ENCODE assay signal across 9 cellular contexts in genomic region chr12:94616217-94616729, GRCh38. TPM values are rescaled to one million over a fixed set of nuclear protein-coding genes. Genes with fewer than 3 reads are reported as not detected.
A peak's percentile ranks its signal among the peaks of the same experiment; 100 is the strongest.
DNase-seq lines count a peak whose midpoint lies in the region; ATAC-seq, FAIRE-seq and TF ChIP-seq lines count a peak whose summit lies in the region.
"Had no signal": no experiment of that assay in that cellular context is flagged by ENCODE, and none has a peak within 500 bp of the region (broad histone marks: within the 10 kb centered on the region; RNA-seq: fewer than 3 reads in every experiment).

No MANE protein-coding gene starts in this region.

- H3K27me3 ChIP-seq in dorsolateral prefrontal cortex (no peaks in the 10 kb centered on the region), small intestine (ENCODE audit: control insufficient read depth in 2 of 2, insufficient read depth in 2 of 2, low read length in 2 of 2) (no peaks in the 10 kb centered on the region)

- peaks cover 8% of the 10 kb centered on the region for H3K4me1 Mint-ChIP-seq in activated CD4-positive, alpha-beta T cell treated with anti-CD3 and anti-CD28 coated beads, Interleukin-2, amount 10 ng/mL, durations not matched to agents 7 days and 5 days

- H3K27ac Mint-ChIP-seq in activated CD4-positive, alpha-beta T cell treated with anti-CD3 and anti-CD28 coated beads, Interleukin-2, amount 10 ng/mL, durations not matched to agents 7 days and 5 days, result no peak overlapping the region

- peaks cover 11 to 13% of the 10 kb centered on the region in 2 donors for H3K4me1 ChIP-seq in small intestine (ENCODE audit: control insufficient read depth in 2 of 2, insufficient read depth in 1 of 2, low read depth in 1 of 2, low read length in 1 of 2)

- intact Hi-C loops in dorsolateral prefrontal cortex (cut with DNase I) (loop anchor here (5.0 kb wide), 3 partner anchors 36 to 64 kb away; partner anchors contain the start of gene TMCC3 (in 1 of the 2)), left colon (cut with DNase I, micrococcal nuclease) (no loop called here)

- H3K36me3 ChIP-seq in small intestine (ENCODE audit: control insufficient read depth in 2 of 2, insufficient read depth in 2 of 2, low read length in 2 of 2), result no peaks in the 10 kb centered on the region
- H3K36me3 ChIP-seq: HAP-1 had no signal

- CTCF ChIA-PET in activated CD4-positive, alpha-beta T cell treated with anti-CD3 and anti-CD28 coated beads, Interleukin-2, amount 10 ng/mL, durations not matched to agents 7 days and 5 days (lab: Charles Lee), result no interaction called here

- H3K36me3 Mint-ChIP-seq in activated CD4-positive, alpha-beta T cell treated with anti-CD3 and anti-CD28 coated beads, Interleukin-2, amount 10 ng/mL, durations not matched to agents 7 days and 5 days (ENCODE audit: low read depth), result no peaks in the 10 kb centered on the region

- POLR2A ChIA-PET in activated CD4-positive, alpha-beta T cell treated with anti-CD3 and anti-CD28 coated beads, Interleukin-2, amount 10 ng/mL, durations not matched to agents 7 days and 5 days (lab: Charles Lee), result no interaction called here

- whole genome bisulfite sequencing in small intestine, 3 donors, result 18 to 57% (median 42%) methylated on average over 11 of the region's 11 CpGs

- H3K27me3 Mint-ChIP-seq in activated CD4-positive, alpha-beta T cell treated with anti-CD3 and anti-CD28 coated beads, Interleukin-2, amount 10 ng/mL, durations not matched to agents 7 days and 5 days, result peaks cover 4% of the 10 kb centered on the region

- no peaks in the 10 kb centered on the region for H3K9me3 ChIP-seq in small intestine (ENCODE audit: control insufficient read depth, low read depth)
- H3K9me3 ChIP-seq: HAP-1 had no signal

- peak overlapping the region; percentile 5 to 68 (median 49) for H3K4me3 ChIP-seq in dorsolateral prefrontal cortex
- peak overlapping the region in 1 of 2 donors; percentile 44 for H3K4me3 ChIP-seq in small intestine (ENCODE audit: low read depth in 1 of 2, low read length in 2 of 2)
- H3K4me3 ChIP-seq: HAP-1 had no signal

- DNase-seq in M059J (ENCODE audit: low read depth), result peak; percentile 24
- DNase-seq in dorsolateral prefrontal cortex, result peak; percentile 6 to 85 (median 80)
- DNase-seq in left colon, result peak; percentile 55 to 82
- DNase-seq in small intestine, result no peak
- no peak for DNase-seq in NCI-H146 treated with DMSO at 0.1 percent for 48 hours (lab: John Stamatoyannopoulos, UW; ENCODE audit: unreplicated experiment)
- no peak for DNase-seq in activated CD4-positive, alpha-beta T cell treated with anti-CD3 and anti-CD28 coated beads, Interleukin-2, amount 10 ng/mL, durations not matched to agents 7 days and 5 days
- no peak for DNase-seq in GOT3 (lab: John Stamatoyannopoulos, UW)

- H3K27ac ChIP-seq in dorsolateral prefrontal cortex (peak overlapping the region; percentile 30 to 98 (median 93)), small intestine (ENCODE audit: low read depth in 1 of 2, low read length in 1 of 2) (peak overlapping the region; percentile 69 to 94)

- ATAC-seq in left colon (peak; percentile 81), HG03135 (IDR thresholded peaks at IDR 0.05; ENCODE audit: unreplicated experiment) (no peak)

- FAIRE-seq in small intestine (lab: Jason Lieb, UNC), result no peak

- no peaks in the 10 kb centered on the region for H3K9me3 Mint-ChIP-seq in activated CD4-positive, alpha-beta T cell treated with anti-CD3 and anti-CD28 coated beads, Interleukin-2, amount 10 ng/mL, durations not matched to agents 7 days and 5 days

- peak in 31 of 56 donors; percentile 4 to 56 (median 26) for TF ChIP-seq CTCF in dorsolateral prefrontal cortex (IDR thresholded peaks at IDR 0.05 in 54 of 56, conservative IDR thresholded peaks at IDR 0.05 in 2 of 56; ENCODE audit: low read depth in 1 of 56, partially characterized antibody in 56 of 56)

- no peak overlapping the region for H3K4me3 Mint-ChIP-seq in activated CD4-positive, alpha-beta T cell treated with anti-CD3 and anti-CD28 coated beads, Interleukin-2, amount 10 ng/mL, durations not matched to agents 7 days and 5 days

RNA-seq across cellular contexts. Expression of gene TMCC3, which starts 34.1 kb away (rescaled TPM):
- 0.12 and 0.54 TPM in 2 replicates for total RNA-seq in M059J (2014; rRNA removed; shearing (Covaris generic))
- total RNA-seq in dorsolateral prefrontal cortex (100 to 1,000 TPM in 1 of 120 experiments, 10 to 100 TPM in 115, 1 to 10 TPM in 4; 8.4 to 120 (median 24.4) TPM), left colon (10 to 100 TPM; 65.4 to 79.8 TPM)
- 10 to 100 TPM in 2 of 3 donors, 1 to 10 TPM in 1; 8.6 to 23.9 (median 11.6) TPM for polyA plus RNA-seq in small intestine
- under 1 TPM; 0.17 to 0.23 TPM for total RNA-seq in activated CD4-positive, alpha-beta T cell treated with anti-CD3 and anti-CD28 coated beads, Interleukin-2, amount 10 ng/mL, durations not matched to agents 7 days and 5 days

Comparison
In these comparisons a context has a peak if more than half of its experiments do, and no peak if none do; other contexts are left out.
1. DNase-seq: peak in M059J (single experiment), dorsolateral prefrontal cortex (10 of 10) and left colon (2 of 2); none in small intestine (single experiment), NCI-H146 treated with DMSO at 0.1 percent for 48 hours (single experiment), activated CD4-positive, alpha-beta T cell treated with anti-CD3 and anti-CD28 coated beads, Interleukin-2, amount 10 ng/mL, durations not matched to agents 7 days and 5 days (single experiment) and GOT3 (single experiment).
2. intact Hi-C loops: an anchor here in dorsolateral prefrontal cortex (5.0 kb wide); none called in left colon.